Comparison of ENCODE assay signal across 34 cellular contexts in genomic region chr17:78469443-78469842, GRCh38.
"Had no signal": no experiment of that assay in that cellular context is flagged by ENCODE, and none has a peak within 500 bp of the region (broad histone marks: within the 10 kb centered on the region; RNA-seq: fewer than 3 reads in every experiment).

No MANE protein-coding gene starts in this region.

- H3K36me3 ChIP-seq: MG63 had no signal

- H3K9me3 ChIP-seq: MG63 had no signal

- DNase-seq: Karpas-422, Kasumi-1, MG63, MM.1S, MV-4-11, NCI-H1048, NCI-H1092, NCI-H1092 treated with DMSO at 0.1 percent for 48 hours, NCI-H1105, NCI-H1105 treated with DMSO at 0.1 percent for 48 hours, NCI-H1417, NCI-H1417 treated with DMSO at 0.1 percent for 48 hours, NCI-H1436, NCI-H1436 treated with DMSO at 0.1 percent for 48 hours, NCI-H146, NCI-H1694, NCI-H1694 treated with DMSO at 0.1 percent for 48 hours, NCI-H187, NCI-H187 treated with DMSO at 0.1 percent for 48 hours, NCI-H1930, NCI-H2029, NCI-H2029 treated with DMSO at 0.1 percent for 48 hours, NCI-H2081, NCI-H2081 treated with DMSO at 0.1 percent for 48 hours, NCI-H2107, NCI-H2171, NCI-H2171 treated with DMSO at 0.1 percent for 48 hours, NCI-H2227 treated with DMSO at 0.1 percent for 48 hours, NCI-H226, NCI-H345, NCI-H446, NCI-H446 treated with DMSO at 0.1 percent for 48 hours, NCI-H510A, NCI-H510A treated with DMSO at 0.1 percent for 48 hours had no signal

- H3K4me3 ChIP-seq: MG63 had no signal
